ENCODE assay signal across 15 cellular contexts in the genomic region with DNA sequence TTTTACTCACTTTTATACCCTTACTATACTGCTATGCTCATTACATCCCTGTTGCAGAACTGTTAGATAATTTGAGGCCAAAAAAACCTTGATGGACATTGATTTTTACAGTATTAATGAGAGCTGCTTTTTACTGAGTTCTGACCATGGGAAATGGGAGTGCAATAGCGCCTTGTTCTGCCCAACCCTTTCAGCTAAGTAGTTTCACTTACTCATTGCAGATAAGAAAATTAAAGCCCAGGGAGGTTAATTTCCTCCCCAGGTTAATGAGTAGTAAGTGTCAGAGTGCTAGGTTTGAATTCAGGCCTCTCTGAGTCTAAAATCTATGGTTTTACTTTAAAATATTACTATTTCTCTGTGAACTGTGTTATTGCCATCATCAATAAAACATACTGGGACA.
A peak's percentile ranks its signal among the peaks of the same experiment; 100 is the strongest.
DNase-seq lines count a peak whose midpoint lies in the region; ATAC-seq, FAIRE-seq and TF ChIP-seq lines count a peak whose summit lies in the region.
"Had no signal": no experiment of that assay in that cellular context is flagged by ENCODE, and none has a peak within 500 bp of the region (broad histone marks: within the 10 kb centered on the region; RNA-seq: fewer than 3 reads in every experiment).

No MANE protein-coding gene starts in this region.

- ATAC-seq in heart left ventricle = no peak

- intact Hi-C loops in heart left ventricle (cut with DNase I) (loop anchor here in 7 of 10 donors (5.0 kb wide), 3 partner anchors 33 to 228 kb away; a partner anchor contains a TSS), cardiac septum (cut with DNase I) (loop anchor here (5.0 kb wide), 1 partner anchor 83 kb away; no protein-coding TSS in a partner anchor)

- H3K9me3 ChIP-seq in heart left ventricle = no peaks in the 10 kb centered on the region

- peak; percentile 47 for FAIRE-seq in islet of Langerhans (lab: Jason Lieb, UNC)

- TF ChIP-seq CTCF in heart left ventricle (IDR thresholded peaks at IDR 0.05) (no peak), type B pancreatic cell (conservative IDR thresholded peaks at IDR 0.05) (no peak)

- H3K36me3 Mint-ChIP-seq in type B pancreatic cell = peaks cover 21% of the 10 kb centered on the region
- H3K36me3 Mint-ChIP-seq: activated naive CD8-positive, alpha-beta T cell treated with anti-CD3 and anti-CD28 coated beads, Interleukin-2, amount 10 ng/mL, durations not matched to agents 7 days and 5 days had no signal

- DNase-seq in heart left ventricle (no peak), cardiac septum (ENCODE audit: low spot score) (no peak), HT-29 (ENCODE audit: low spot score) (peak; percentile 29), type B pancreatic cell (ENCODE audit: extremely low spot score, unreplicated experiment) (no peak), NCI-H774 (lab: John Stamatoyannopoulos, UW) (no peak), NCI-H2196 treated with DMSO at 0.1 percent for 48 hours (lab: John Stamatoyannopoulos, UW; ENCODE audit: unreplicated experiment) (no peak)
- no peak for DNase-seq in stimulated activated CD4-positive, alpha-beta T cell treated with anti-CD3 and anti-CD28 coated beads, Interleukin-4, amount 100 ng/mL, for 1 hour
- DNase-seq: activated naive CD8-positive, alpha-beta T cell treated with anti-CD3 and anti-CD28 coated beads, Interleukin-2, amount 10 ng/mL, durations not matched to agents 7 days and 5 days; DMS79 treated with DMSO at 0.1 percent for 48 hours; head of caudate nucleus; Karpas-422; NCI-H2107; T-helper 9 cell had no signal

- H3K27ac ChIP-seq in heart left ventricle = peak overlapping the region in 9 of 12 donors; percentile 35 to 80 (median 68)

- peaks cover 21% of the 10 kb centered on the region for H3K4me1 Mint-ChIP-seq in type B pancreatic cell (ENCODE audit: unreplicated experiment)
- H3K4me1 Mint-ChIP-seq: activated naive CD8-positive, alpha-beta T cell treated with anti-CD3 and anti-CD28 coated beads, Interleukin-2, amount 10 ng/mL, durations not matched to agents 7 days and 5 days; memory B cell had no signal

- 74 to 90% (median 79%) methylated on average over 1 of the region's 1 CpG for WGBS in heart left ventricle, 4 donors

- H3K27me3 ChIP-seq in heart left ventricle = no peaks in the 10 kb centered on the region

- peak overlapping the region; percentile 54 for H3K27ac Mint-ChIP-seq in type B pancreatic cell
- H3K27ac Mint-ChIP-seq: activated naive CD8-positive, alpha-beta T cell treated with anti-CD3 and anti-CD28 coated beads, Interleukin-2, amount 10 ng/mL, durations not matched to agents 7 days and 5 days; memory B cell had no signal

- H3K36me3 ChIP-seq in heart left ventricle = peaks cover 0 to 58% (median 34%) of the 10 kb centered on the region in 9 donors

- H3K4me1 ChIP-seq in heart left ventricle = peaks cover 7 to 70% (median 33%) of the 10 kb centered on the region in 12 donors

- no peak for TF ChIP-seq POLR2A in heart left ventricle (IDR thresholded peaks at IDR 0.05)

- no peaks in the 10 kb centered on the region for H3K27me3 Mint-ChIP-seq in type B pancreatic cell
- H3K27me3 Mint-ChIP-seq: activated naive CD8-positive, alpha-beta T cell treated with anti-CD3 and anti-CD28 coated beads, Interleukin-2, amount 10 ng/mL, durations not matched to agents 7 days and 5 days; memory B cell had no signal

- no peak overlapping the region for H3K4me3 Mint-ChIP-seq in type B pancreatic cell
- H3K4me3 Mint-ChIP-seq: activated naive CD8-positive, alpha-beta T cell treated with anti-CD3 and anti-CD28 coated beads, Interleukin-2, amount 10 ng/mL, durations not matched to agents 7 days and 5 days; memory B cell had no signal

- H3K4me3 ChIP-seq in heart left ventricle = no peak overlapping the region

- H3K9me3 Mint-ChIP-seq in type B pancreatic cell = no peaks in the 10 kb centered on the region
- H3K9me3 Mint-ChIP-seq: activated naive CD8-positive, alpha-beta T cell treated with anti-CD3 and anti-CD28 coated beads, Interleukin-2, amount 10 ng/mL, durations not matched to agents 7 days and 5 days; memory B cell had no signal
